Comparison of ENCODE assay signal across 28 cellular contexts in the genomic region with DNA sequence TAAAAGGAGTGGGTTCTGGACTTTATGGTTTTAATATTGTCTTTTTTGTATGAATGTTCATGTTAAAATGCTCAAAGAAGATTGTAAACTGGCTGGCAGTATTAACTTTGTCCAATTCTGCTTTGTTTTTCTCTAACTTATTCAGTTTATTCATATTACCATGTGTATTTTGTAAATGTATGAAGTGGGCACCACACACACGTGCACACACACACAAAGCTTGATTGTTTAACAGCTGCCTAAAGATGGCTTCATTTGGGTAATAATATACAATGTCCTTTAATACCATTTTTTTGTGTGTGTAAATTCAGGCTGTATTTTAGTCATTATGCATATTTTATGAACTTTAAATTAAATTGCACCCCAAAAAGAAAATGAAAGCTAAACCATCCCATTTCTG. TPM values are rescaled to one million over a fixed set of nuclear protein-coding genes. Genes with fewer than 3 reads are reported as not detected.
"Had no signal": no experiment of that assay in that cellular context is flagged by ENCODE, and none has a peak within 500 bp of the region (broad histone marks: within the 10 kb centered on the region; RNA-seq: fewer than 3 reads in every experiment).

No MANE protein-coding gene starts in this region.

- FAIRE-seq: TTC549 had no signal

- H3K4me2 ChIP-seq: SK-N-SH had no signal

- H3K4me3 ChIP-seq: ascending aorta, cardiac muscle cell, SJSA1 had no signal

- H3K36me3 ChIP-seq: ascending aorta, cardiac muscle cell, SJSA1 had no signal

- H3K9ac ChIP-seq: SK-N-SH had no signal

- H3K27ac ChIP-seq: ascending aorta, cardiac muscle cell, SJSA1 had no signal

- H3K27me3 ChIP-seq: ascending aorta, cardiac muscle cell had no signal

- H3K9me3 ChIP-seq: ascending aorta, SJSA1, SK-N-SH had no signal

- DNase-seq: activated CD4-positive, alpha-beta T cell treated with anti-CD3 and anti-CD28 coated beads, Interleukin-2, amount 10 ng/mL, durations not matched to agents 24 days and 14 days; activated CD4-positive, alpha-beta T cell treated with anti-CD3 and anti-CD28 coated beads, Interleukin-2, amount 50 U/mL, for 4 hours; activated CD8-positive, alpha-beta T cell treated with anti-CD3 and anti-CD28 coated beads for 36 hours; activated effector memory CD4-positive, alpha-beta T cell treated with anti-CD3 and anti-CD28 coated beads, Interleukin-2, amount 50 U/mL, for 16 hours; activated naive CD4-positive, alpha-beta T cell; activated naive CD4-positive, alpha-beta T cell treated with anti-CD3 and anti-CD28 coated beads, Interleukin-2, amount 50 U/mL, for 16 hours; activated naive CD8-positive, alpha-beta T cell treated with anti-CD3 and anti-CD28 coated beads for 36 hours; activated T-cell treated with anti-CD3 and anti-CD28 coated beads, Interleukin-2, amount 50 U/mL, for 1 hour; activated T-cell treated with anti-CD3 and anti-CD28 coated beads, Interleukin-2, amount 50 U/mL, for 72 hours; amniotic stem cell; NCI-H1092 treated with DMSO at 0.1 percent for 48 hours; NCI-H1417 treated with DMSO at 0.1 percent for 48 hours; NCI-H187 treated with DMSO at 0.1 percent for 48 hours; NCI-H2081; NCI-H2171 treated with DMSO at 0.1 percent for 48 hours; NCI-H2227 treated with DMSO at 0.1 percent for 48 hours; NCI-H446 treated with DMSO at 0.1 percent for 48 hours; NCI-H524; NCI-H82; RPMI8226; SHP77 treated with DMSO at 0.1 percent for 48 hours; SK-N-SH had no signal

- H3K4me1 ChIP-seq: ascending aorta had no signal

RNA-seq across cellular contexts. Expression of gene APCDD1, which starts 11.4 kb away (rescaled TPM):
- total RNA-seq: activated CD4-positive, alpha-beta T cell treated with anti-CD3 and anti-CD28 coated beads, Interleukin-2, amount 10 ng/mL, durations not matched to agents 24 days and 14 days; activated CD8-positive, alpha-beta memory T cell treated with anti-CD3 and anti-CD28 coated beads for 36 hours; activated CD8-positive, alpha-beta T cell treated with anti-CD3 and anti-CD28 coated beads for 36 hours; activated naive CD8-positive, alpha-beta T cell treated with anti-CD3 and anti-CD28 coated beads for 36 hours; activated T-cell treated with anti-CD3 and anti-CD28 coated beads, Interleukin-2, amount 50 U/mL, for 72 hours; activated T-helper 17 cell treated with anti-CD3 and anti-CD28 coated beads, Interleukin-2, amount 50 U/mL, for 72 hours; SJSA1 had no signal
